In genomic region chr2:30265441-30266015, GRCh38 we compare ENCODE assay signal across 11 cellular contexts. TPM values are rescaled to one million over a fixed set of nuclear protein-coding genes. Genes with fewer than 3 reads are reported as not detected.
DNase-seq lines count a peak whose midpoint lies in the region; ATAC-seq and TF ChIP-seq lines count a peak whose summit lies in the region.
"Had no signal": no experiment of that assay in that cellular context is flagged by ENCODE, and none has a peak within 500 bp of the region (broad histone marks: within the 10 kb centered on the region; RNA-seq: fewer than 3 reads in every experiment).

No MANE protein-coding gene starts in this region.

- TF ChIP-seq POLR2A in esophagus squamous epithelium (IDR thresholded peaks at IDR 0.05), result no peak

- no peak for TF ChIP-seq CTCF in activated CD8-positive, alpha-beta T cell treated with anti-CD3 and anti-CD28 coated beads for 36 hours (IDR thresholded peaks at IDR 0.05)
- TF ChIP-seq CTCF in esophagus squamous epithelium (IDR thresholded peaks at IDR 0.05), result no peak

- intact Hi-C loops in activated CD4-positive, alpha-beta T cell treated with anti-CD3 and anti-CD28 coated beads for 36 hours (cut with DNase I, micrococcal nuclease), result loop anchor here (1.0 to 10.0 kb wide), 6 partner anchors 13 to 1821 kb away; partner anchors contain the start of gene LBH (in 1 of the 2)
- intact Hi-C loops in activated CD8-positive, alpha-beta T cell treated with anti-CD3 and anti-CD28 coated beads for 36 hours (cut with micrococcal nuclease), result loop anchor here (5.0 kb wide), 2 partner anchors 33 to 72 kb away; partner anchors contain the start of gene LBH
- intact Hi-C loops in esophagus squamous epithelium (cut with DNase I), result no loop called here

- H3K27ac ChIP-seq in esophagus squamous epithelium, result peak overlapping the region; percentile 28 to 67 (median 52)
- H3K27ac ChIP-seq: neutrophil had no signal

- POLR2A ChIA-PET in activated CD4-positive, alpha-beta T cell treated with anti-CD3 and anti-CD28 coated beads for 36 hours (lab: Charles Lee), result interaction anchor here (0.6 to 2.8 kb wide), 6 partner anchors 10 to 69 kb away, joined by 3 to 21 read pairs (median 8); partner anchors contain the start of gene LBH
- POLR2A ChIA-PET in activated CD8-positive, alpha-beta T cell treated with anti-CD3 and anti-CD28 coated beads for 36 hours (lab: Charles Lee), result interaction anchor here (1.2 to 5.2 kb wide), 6 partner anchors 10 to 71 kb away, joined by 4 to 90 read pairs (median 8); partner anchors contain the start of gene LBH

- H3K27me3 ChIP-seq in esophagus squamous epithelium, result no peaks in the 10 kb centered on the region
- H3K27me3 ChIP-seq: neutrophil had no signal

- ATAC-seq in activated CD4-positive, alpha-beta T cell treated with anti-CD3 and anti-CD28 coated beads for 36 hours, result no peak
- no peak for ATAC-seq in activated CD8-positive, alpha-beta T cell treated with anti-CD3 and anti-CD28 coated beads for 36 hours
- no peak for ATAC-seq in stimulated activated naive B cell treated with anti-CD40 and anti-IgM and Interleukin-4, amounts not matched to agents 10 μg/mL and 1 μg/mL and 100 μg/mL, for 72 hours (replicated peaks)
- ATAC-seq in GM18867 (IDR thresholded peaks at IDR 0.05; ENCODE audit: unreplicated experiment), result no peak
- ATAC-seq in HG02763 (IDR thresholded peaks at IDR 0.05; ENCODE audit: unreplicated experiment), result no peak
- ATAC-seq in HG02571 (IDR thresholded peaks at IDR 0.05; ENCODE audit: unreplicated experiment), result no peak

- 18 to 24% methylated on average over 2 of the region's 2 CpGs for WGBS in esophagus squamous epithelium, 2 donors

- peaks cover 13 to 34% (median 15%) of the 10 kb centered on the region in 3 donors for H3K4me1 ChIP-seq in esophagus squamous epithelium

- H3K36me3 ChIP-seq in esophagus squamous epithelium, result no peaks in the 10 kb centered on the region
- H3K36me3 ChIP-seq: neutrophil had no signal

- peaks cover 12% of the 10 kb centered on the region for H3K9me3 Mint-ChIP-seq in activated CD4-positive, alpha-beta T cell treated with anti-CD3 and anti-CD28 coated beads for 36 hours (ENCODE audit: low read depth)
- H3K9me3 Mint-ChIP-seq in activated CD8-positive, alpha-beta T cell treated with anti-CD3 and anti-CD28 coated beads for 36 hours, result peaks cover 22% of the 10 kb centered on the region
- peaks cover 9 to 11% of the 10 kb centered on the region in 2 donors for H3K9me3 Mint-ChIP-seq in stimulated activated naive B cell treated with anti-CD40 and anti-IgM and Interleukin-4, amounts not matched to agents 10 μg/mL and 1 μg/mL and 100 μg/mL, for 72 hours

- DNase-seq in activated CD4-positive, alpha-beta T cell treated with anti-CD3 and anti-CD28 coated beads for 36 hours, result no peak
- no peak for DNase-seq in activated CD4-positive, alpha-beta T cell treated with anti-CD3 and anti-CD28 coated beads, Interleukin-2, amount 50 U/mL, for 1 hour
- no peak for DNase-seq in activated CD8-positive, alpha-beta T cell treated with anti-CD3 and anti-CD28 coated beads for 36 hours
- no peak for DNase-seq in esophagus squamous epithelium (lab: John Stamatoyannopoulos, UW)
- no peak for DNase-seq in stimulated activated naive B cell treated with anti-CD40 and anti-IgM and Interleukin-4, amounts not matched to agents 10 μg/mL and 1 μg/mL and 100 μg/mL, for 72 hours
- DNase-seq: NCI-H187, SHP77 had no signal

- H3K27me3 Mint-ChIP-seq in activated CD4-positive, alpha-beta T cell treated with anti-CD3 and anti-CD28 coated beads for 36 hours, result no peaks in the 10 kb centered on the region
- no peaks in the 10 kb centered on the region for H3K27me3 Mint-ChIP-seq in activated CD8-positive, alpha-beta T cell treated with anti-CD3 and anti-CD28 coated beads for 36 hours
- no peaks in the 10 kb centered on the region for H3K27me3 Mint-ChIP-seq in stimulated activated naive B cell treated with anti-CD40 and anti-IgM and Interleukin-4, amounts not matched to agents 10 μg/mL and 1 μg/mL and 100 μg/mL, for 72 hours

- H3K36me3 Mint-ChIP-seq in activated CD4-positive, alpha-beta T cell treated with anti-CD3 and anti-CD28 coated beads for 36 hours (ENCODE audit: low read depth), result peaks cover 36% of the 10 kb centered on the region
- peaks cover 31% of the 10 kb centered on the region for H3K36me3 Mint-ChIP-seq in activated CD8-positive, alpha-beta T cell treated with anti-CD3 and anti-CD28 coated beads for 36 hours (ENCODE audit: low read depth)
- peaks cover 14 to 24% of the 10 kb centered on the region in 2 donors for H3K36me3 Mint-ChIP-seq in stimulated activated naive B cell treated with anti-CD40 and anti-IgM and Interleukin-4, amounts not matched to agents 10 μg/mL and 1 μg/mL and 100 μg/mL, for 72 hours

- H3K4me1 Mint-ChIP-seq in activated CD4-positive, alpha-beta T cell treated with anti-CD3 and anti-CD28 coated beads for 36 hours, result peaks cover 85% of the 10 kb centered on the region
- peaks cover 84% of the 10 kb centered on the region for H3K4me1 Mint-ChIP-seq in activated CD8-positive, alpha-beta T cell treated with anti-CD3 and anti-CD28 coated beads for 36 hours (ENCODE audit: low read depth)
- H3K4me1 Mint-ChIP-seq in stimulated activated naive B cell treated with anti-CD40 and anti-IgM and Interleukin-4, amounts not matched to agents 10 μg/mL and 1 μg/mL and 100 μg/mL, for 72 hours, result peaks cover 40 to 76% of the 10 kb centered on the region in 2 donors

- peak overlapping the region; percentile 75 for H3K4me3 Mint-ChIP-seq in activated CD4-positive, alpha-beta T cell treated with anti-CD3 and anti-CD28 coated beads for 36 hours
- H3K4me3 Mint-ChIP-seq in activated CD8-positive, alpha-beta T cell treated with anti-CD3 and anti-CD28 coated beads for 36 hours, result peak overlapping the region; percentile 76
- H3K4me3 Mint-ChIP-seq in stimulated activated naive B cell treated with anti-CD40 and anti-IgM and Interleukin-4, amounts not matched to agents 10 μg/mL and 1 μg/mL and 100 μg/mL, for 72 hours, result peak overlapping the region; percentile 44 to 77

- H3K4me3 ChIP-seq in esophagus squamous epithelium, result no peak overlapping the region

- CTCF ChIA-PET in activated CD4-positive, alpha-beta T cell treated with anti-CD3 and anti-CD28 coated beads for 36 hours (lab: Charles Lee), result interaction anchor here (0.6 to 5.6 kb wide), 9 partner anchors 9 to 446 kb away, joined by 3 to 36 read pairs (median 4); no protein-coding TSS in a partner anchor
- CTCF ChIA-PET in activated CD8-positive, alpha-beta T cell treated with anti-CD3 and anti-CD28 coated beads for 36 hours (lab: Charles Lee), result interaction anchor here (0.6 to 3.9 kb wide), 7 partner anchors 27 to 446 kb away, joined by 3 to 24 read pairs (median 3); no protein-coding TSS in a partner anchor

- peak overlapping the region; percentile 98 for H3K27ac Mint-ChIP-seq in activated CD4-positive, alpha-beta T cell treated with anti-CD3 and anti-CD28 coated beads for 36 hours
- H3K27ac Mint-ChIP-seq in activated CD8-positive, alpha-beta T cell treated with anti-CD3 and anti-CD28 coated beads for 36 hours, result peak overlapping the region; percentile 99
- H3K27ac Mint-ChIP-seq in stimulated activated naive B cell treated with anti-CD40 and anti-IgM and Interleukin-4, amounts not matched to agents 10 μg/mL and 1 μg/mL and 100 μg/mL, for 72 hours, result peak overlapping the region; percentile 96

- H3K9me3 ChIP-seq in esophagus squamous epithelium, result no peaks in the 10 kb centered on the region
- H3K9me3 ChIP-seq: neutrophil had no signal

RNA-seq across cellular contexts. Expression of gene LBH, which starts 34.2 kb away (rescaled TPM):
- total RNA-seq in activated CD4-positive, alpha-beta T cell treated with anti-CD3 and anti-CD28 coated beads for 36 hours, result 100 to 1,000 TPM in 1 of 2 experiments, 10 to 100 TPM in 1; 89.6 to 108 TPM
- 100 to 1,000 TPM; 127 to 130 TPM for total RNA-seq in activated CD8-positive, alpha-beta T cell treated with anti-CD3 and anti-CD28 coated beads for 36 hours
- total RNA-seq in esophagus squamous epithelium, result 10 to 100 TPM in 3 of 4 donors, 1 to 10 TPM in 1; 2.4 to 22.7 (median 17.6) TPM
